Comparison of ENCODE assay signal across 1 cellular context in genomic region chr7:98283127-98283886, GRCh38.
TF ChIP-seq lines count a peak whose summit lies in the region.

No MANE protein-coding gene starts in this region.

TF ChIP-seq in GM23338, 12 proteins besides CTCF, POLR2A, EP300 and RAD21 (continued from another document):
- TF ChIP-seq ZNF462 (CRISPR knock-in tag; IDR thresholded peaks at IDR 0.05) = no peak
- no peak for TF ChIP-seq POLR2AphosphoS5 (IDR thresholded peaks at IDR 0.05; ENCODE audit: low read depth)
- no peak for TF ChIP-seq ZNF331 (CRISPR knock-in tag; IDR thresholded peaks at IDR 0.05; ENCODE audit: low read depth)
- TF ChIP-seq REST (IDR thresholded peaks at IDR 0.05; ENCODE audit: unreplicated experiment) = no peak
- TF ChIP-seq EZH2phosphoT487 (IDR thresholded peaks at IDR 0.05; ENCODE audit: unreplicated experiment) = no peak
- TF ChIP-seq EZH2 (IDR thresholded peaks at IDR 0.05; ENCODE audit: low read depth, unreplicated experiment) = no peak
- TF ChIP-seq ZNF114 (CRISPR knock-in tag; IDR thresholded peaks at IDR 0.05) = no peak
